16 cellular contexts compared by ENCODE assay signal in genomic region chr19:47075179-47075811, GRCh38. TPM values are rescaled to one million over a fixed set of nuclear protein-coding genes. Genes with fewer than 3 reads are reported as not detected.
DNase-seq lines count a peak whose midpoint lies in the region; ATAC-seq and TF ChIP-seq lines count a peak whose summit lies in the region.
"Had no signal": no experiment of that assay in that cellular context is flagged by ENCODE, and none has a peak within 500 bp of the region (broad histone marks: within the 10 kb centered on the region; RNA-seq: fewer than 3 reads in every experiment).

No MANE protein-coding gene starts in this region.

- WGBS in esophagus muscularis mucosa = 74% methylated on average over 15 of the region's 15 CpGs

- peaks cover 19% of the 10 kb centered on the region for H3K36me3 Mint-ChIP-seq in activated naive CD8-positive, alpha-beta T cell treated with anti-CD3 and anti-CD28 coated beads for 36 hours
- peaks cover 0 to 39% (median 6%) of the 10 kb centered on the region in 5 donors for H3K36me3 Mint-ChIP-seq in naive thymus-derived CD4-positive, alpha-beta T cell

- no peaks in the 10 kb centered on the region for H3K9me3 ChIP-seq in BLaER1 treated with 17β-estradiol and CSF1 and Interleukin-3, amounts not matched to agents 10 nM and 100 nM (replicated peaks in 1 of 11)
- H3K9me3 ChIP-seq in naive thymus-derived CD4-positive, alpha-beta T cell (ENCODE audit: control insufficient read depth in 2 of 3, low read length in 3 of 3) = no peaks in the 10 kb centered on the region
- no peaks in the 10 kb centered on the region for H3K9me3 ChIP-seq in esophagus muscularis mucosa
- H3K9me3 ChIP-seq: psoas muscle had no signal

- no peak overlapping the region for H3K4me3 ChIP-seq in BLaER1 treated with 17β-estradiol and CSF1 and Interleukin-3, amounts not matched to agents 10 nM and 100 nM
- H3K4me3 ChIP-seq in naive thymus-derived CD4-positive, alpha-beta T cell (ENCODE audit: low read length) = no peak overlapping the region
- no peak overlapping the region for H3K4me3 ChIP-seq in esophagus muscularis mucosa
- H3K4me3 ChIP-seq: coronary artery, psoas muscle had no signal

- TF ChIP-seq POLR2A in esophagus muscularis mucosa (IDR thresholded peaks at IDR 0.05; ENCODE audit: low read depth) = no peak

- H3K4me1 Mint-ChIP-seq in activated naive CD8-positive, alpha-beta T cell treated with anti-CD3 and anti-CD28 coated beads for 36 hours = peaks cover 5% of the 10 kb centered on the region
- H3K4me1 Mint-ChIP-seq in naive thymus-derived CD4-positive, alpha-beta T cell = peaks cover 6 to 29% (median 14%) of the 10 kb centered on the region in 7 donors

- TF ChIP-seq CTCF in esophagus muscularis mucosa (IDR thresholded peaks at IDR 0.05) = no peak

- intact Hi-C loops in naive thymus-derived CD4-positive, alpha-beta T cell (cut with micrococcal nuclease) = no loop called here
- intact Hi-C loops in esophagus muscularis mucosa (cut with DNase I) = loop anchor here (5.0 kb wide), 1 partner anchor 172 kb away; no protein-coding TSS in a partner anchor

- no peaks in the 10 kb centered on the region for H3K27me3 Mint-ChIP-seq in activated naive CD8-positive, alpha-beta T cell treated with anti-CD3 and anti-CD28 coated beads for 36 hours
- H3K27me3 Mint-ChIP-seq in naive thymus-derived CD4-positive, alpha-beta T cell = no peaks in the 10 kb centered on the region
- H3K27me3 Mint-ChIP-seq: activated naive CD4-positive, alpha-beta T cell treated with anti-CD3 and anti-CD28 coated beads, Interleukin-2, amount 50 U/mL, for 24 hours had no signal

- H3K36me3 ChIP-seq in BLaER1 treated with 17β-estradiol and CSF1 and Interleukin-3, amounts not matched to agents 10 nM and 100 nM = peaks cover 90 to 100% (median 97%) of the 10 kb centered on the region in 11 experiments
- peaks cover 10 to 73% (median 21%) of the 10 kb centered on the region in 3 experiments for H3K36me3 ChIP-seq in naive thymus-derived CD4-positive, alpha-beta T cell (ENCODE audit: control insufficient read depth in 2 of 3, insufficient read depth in 3 of 3, low read length in 3 of 3)
- peaks cover 46 to 95% (median 88%) of the 10 kb centered on the region in 4 donors for H3K36me3 ChIP-seq in esophagus muscularis mucosa

- no peak overlapping the region for H3K4me3 Mint-ChIP-seq in activated naive CD8-positive, alpha-beta T cell treated with anti-CD3 and anti-CD28 coated beads for 36 hours
- no peak overlapping the region for H3K4me3 Mint-ChIP-seq in naive thymus-derived CD4-positive, alpha-beta T cell
- H3K4me3 Mint-ChIP-seq: activated naive CD4-positive, alpha-beta T cell treated with anti-CD3 and anti-CD28 coated beads, Interleukin-2, amount 50 U/mL, for 24 hours; CD8-positive, alpha-beta T cell had no signal

- peak overlapping the region; percentile 47 for H3K27ac Mint-ChIP-seq in activated naive CD8-positive, alpha-beta T cell treated with anti-CD3 and anti-CD28 coated beads for 36 hours
- H3K27ac Mint-ChIP-seq in naive thymus-derived CD4-positive, alpha-beta T cell = peak overlapping the region in 4 of 9 donors; percentile 19 to 76 (median 48)
- H3K27ac Mint-ChIP-seq: activated naive CD4-positive, alpha-beta T cell treated with anti-CD3 and anti-CD28 coated beads, Interleukin-2, amount 50 U/mL, for 24 hours; CD8-positive, alpha-beta T cell had no signal

- ATAC-seq in naive thymus-derived CD4-positive, alpha-beta T cell = peak; percentile 74
- ATAC-seq in HG03139 (IDR thresholded peaks at IDR 0.05; ENCODE audit: unreplicated experiment) (no peak), HG03378 (IDR thresholded peaks at IDR 0.05; ENCODE audit: unreplicated experiment) (no peak)
- ATAC-seq: CD8-positive, alpha-beta T cell; psoas muscle; stimulated activated naive CD8-positive, alpha-beta T cell treated with anti-CD3 and anti-CD28 coated beads, Interleukin-15, Interleukin-2, amounts not matched to agents 100 U/mL and 50 U/mL, for 24 hours had no signal

- peak overlapping the region; percentile 5 to 50 (median 22); a peak in 14 of 22 replicates for H3K9ac ChIP-seq in BLaER1 treated with 17β-estradiol and CSF1 and Interleukin-3, amounts not matched to agents 10 nM and 100 nM

- peak overlapping the region in 9 of 11 experiments; percentile 24 to 63 (median 49); a peak in 16 of 22 replicates for H3K27ac ChIP-seq in BLaER1 treated with 17β-estradiol and CSF1 and Interleukin-3, amounts not matched to agents 10 nM and 100 nM
- H3K27ac ChIP-seq in naive thymus-derived CD4-positive, alpha-beta T cell (ENCODE audit: low read depth, low read length) = no peak overlapping the region
- H3K27ac ChIP-seq in esophagus muscularis mucosa (replicated peaks in 1 of 4) = no peak overlapping the region
- H3K27ac ChIP-seq: coronary artery, psoas muscle had no signal

- POLR2A ChIA-PET in naive thymus-derived CD4-positive, alpha-beta T cell (lab: Charles Lee) = interaction anchor here (1.8 kb wide), 1 partner anchor 38 kb away, joined by 5 read pairs; the partner anchor contains the start of gene ZC3H4

- peak overlapping the region in 9 of 11 experiments; percentile 1 to 59 (median 37); a peak in 15 of 22 replicates for H3K4me2 ChIP-seq in BLaER1 treated with 17β-estradiol and CSF1 and Interleukin-3, amounts not matched to agents 10 nM and 100 nM

- H3K4me1 ChIP-seq in BLaER1 treated with 17β-estradiol and CSF1 and Interleukin-3, amounts not matched to agents 10 nM and 100 nM = peaks cover 17 to 29% (median 24%) of the 10 kb centered on the region in 10 experiments; a peak in 19 of 20 replicates
- H3K4me1 ChIP-seq in naive thymus-derived CD4-positive, alpha-beta T cell (ENCODE audit: control insufficient read depth in 2 of 2, insufficient read depth in 2 of 2, low read length in 2 of 2) = no peaks in the 10 kb centered on the region
- H3K4me1 ChIP-seq in esophagus muscularis mucosa = peaks cover 5 to 36% (median 8%) of the 10 kb centered on the region in 4 donors

- H3K27me3 ChIP-seq in BLaER1 treated with 17β-estradiol and CSF1 and Interleukin-3, amounts not matched to agents 10 nM and 100 nM = no peaks in the 10 kb centered on the region
- H3K27me3 ChIP-seq in naive thymus-derived CD4-positive, alpha-beta T cell (ENCODE audit: control insufficient read depth in 2 of 2, insufficient read depth in 2 of 2, low read length in 2 of 2) = no peaks in the 10 kb centered on the region
- no peaks in the 10 kb centered on the region for H3K27me3 ChIP-seq in esophagus muscularis mucosa

- CTCF ChIA-PET in naive thymus-derived CD4-positive, alpha-beta T cell (lab: Charles Lee) = no interaction called here

- H4K20me1 ChIP-seq in BLaER1 treated with 17β-estradiol and CSF1 and Interleukin-3, amounts not matched to agents 10 nM and 100 nM = peaks cover 32 to 79% (median 67%) of the 10 kb centered on the region in 11 experiments

- TF ChIP-seq EP300 in esophagus muscularis mucosa (IDR thresholded peaks at IDR 0.05) = no peak

- peak; percentile 24 for DNase-seq in KG1 (lab: John Stamatoyannopoulos, UW)
- no peak for DNase-seq in activated naive CD8-positive, alpha-beta T cell treated with anti-CD3 and anti-CD28 coated beads for 36 hours
- DNase-seq in naive thymus-derived CD4-positive, alpha-beta T cell = no peak
- no peak for DNase-seq in esophagus muscularis mucosa (ENCODE audit: extremely low spot score)
- DNase-seq in NK-92 (lab: John Stamatoyannopoulos, UW; ENCODE audit: unreplicated experiment) = no peak
- DNase-seq: activated CD4-positive, alpha-beta T cell treated with anti-CD3 and anti-CD28 coated beads for 4 hours; CD8-positive, alpha-beta T cell; NCI-H2171; psoas muscle; stimulated activated CD4-positive, alpha-beta T cell treated with anti-CD3 and anti-CD28 coated beads, Interleukin-2, amount 100 ng/mL, for 48 hours; stimulated activated naive CD8-positive, alpha-beta T cell treated with anti-CD3 and anti-CD28 coated beads, Interleukin-15, Interleukin-2, amounts not matched to agents 100 U/mL and 50 U/mL, for 24 hours had no signal

- no peaks in the 10 kb centered on the region for H3K9me3 Mint-ChIP-seq in activated naive CD8-positive, alpha-beta T cell treated with anti-CD3 and anti-CD28 coated beads for 36 hours
- peaks cover 0 to 1% (median 0%) of the 10 kb centered on the region in 11 donors for H3K9me3 Mint-ChIP-seq in naive thymus-derived CD4-positive, alpha-beta T cell
- H3K9me3 Mint-ChIP-seq: activated naive CD4-positive, alpha-beta T cell treated with anti-CD3 and anti-CD28 coated beads, Interleukin-2, amount 50 U/mL, for 24 hours; CD8-positive, alpha-beta T cell had no signal

RNA-seq across cellular contexts. Expression of gene TMEM160, which starts 26.9 kb away (rescaled TPM):
- total RNA-seq in activated naive CD8-positive, alpha-beta T cell treated with anti-CD3 and anti-CD28 coated beads for 36 hours = 10 to 100 TPM; 48.9 to 49.2 TPM
- 10 to 100 TPM; 23.1 to 46.3 (median 26.0) TPM for total RNA-seq in naive thymus-derived CD4-positive, alpha-beta T cell
- 100 to 1,000 TPM; 131 TPM for polyA plus RNA-seq in naive thymus-derived CD4-positive, alpha-beta T cell
- total RNA-seq in esophagus muscularis mucosa = 10 to 100 TPM; 34.8 to 46.7 (median 41.6) TPM

RNA-seq across cellular contexts. Expression of gene ZC3H4, which starts 38.3 kb away (rescaled TPM):
- 100 to 1,000 TPM; 103 to 110 TPM for total RNA-seq in activated naive CD8-positive, alpha-beta T cell treated with anti-CD3 and anti-CD28 coated beads for 36 hours
- total RNA-seq in naive thymus-derived CD4-positive, alpha-beta T cell = 100 to 1,000 TPM in 1 of 5 experiments, 10 to 100 TPM in 4; 53.6 to 123 (median 73.0) TPM
- polyA plus RNA-seq in naive thymus-derived CD4-positive, alpha-beta T cell = 1 to 10 TPM; 2.0 to 2.3 TPM
- total RNA-seq in esophagus muscularis mucosa = 10 to 100 TPM; 26.2 to 34.7 (median 30.2) TPM

RNA-seq across cellular contexts. Expression of gene SAE1, which starts 55.3 kb away (rescaled TPM):
- 100 to 1,000 TPM; 141 to 149 TPM for total RNA-seq in activated naive CD8-positive, alpha-beta T cell treated with anti-CD3 and anti-CD28 coated beads for 36 hours
- total RNA-seq in naive thymus-derived CD4-positive, alpha-beta T cell = 100 to 1,000 TPM in 1 of 5 experiments, 10 to 100 TPM in 4; 34.3 to 115 (median 46.4) TPM
- polyA plus RNA-seq in naive thymus-derived CD4-positive, alpha-beta T cell = 100 to 1,000 TPM; 145 to 181 TPM
- total RNA-seq in esophagus muscularis mucosa = 100 to 1,000 TPM; 130 to 143 (median 136) TPM

RNA-seq across cellular contexts. Expression of gene NPAS1, which starts 55.7 kb away (rescaled TPM):
- under 1 TPM; 0.52 to 0.91 TPM for total RNA-seq in activated naive CD8-positive, alpha-beta T cell treated with anti-CD3 and anti-CD28 coated beads for 36 hours
- 1 to 10 TPM in 1 of 5 experiments, under 1 TPM in 2, not detected in 2; 0.27 to 1.2 (median 0.61) TPM for total RNA-seq in naive thymus-derived CD4-positive, alpha-beta T cell
- under 1 TPM; 0.48 to 0.58 TPM for polyA plus RNA-seq in naive thymus-derived CD4-positive, alpha-beta T cell
- total RNA-seq in esophagus muscularis mucosa = under 1 TPM in 1 of 4 donors, not detected in 3; 0.34 TPM

Comparison
In these comparisons a context has a peak if more than half of its experiments do, and no peak if none do; other contexts are left out.
1. H3K27ac ChIP-seq: peak in BLaER1 treated with 17β-estradiol and CSF1 and Interleukin-3, amounts not matched to agents 10 nM and 100 nM (9 of 11); none in naive thymus-derived CD4-positive, alpha-beta T cell (single experiment) and esophagus muscularis mucosa (0 of 4).